ENCODE assay signal across 21 cellular contexts in genomic region chr4:138627096-138627495, GRCh38.
"Had no signal": no experiment of that assay in that cellular context is flagged by ENCODE, and none has a peak within 500 bp of the region (broad histone marks: within the 10 kb centered on the region; RNA-seq: fewer than 3 reads in every experiment).

No MANE protein-coding gene starts in this region.

- H3K27ac ChIP-seq: adrenal gland, colonic mucosa, gastroesophageal sphincter, heart right ventricle, left lung, neutrophil, stomach, thoracic aorta had no signal

- DNase-seq: activated B cell treated with CpG ODN at 0.5 μM for 24 hours; activated CD4-positive, alpha-beta T cell treated with anti-CD3 and anti-CD28 coated beads, Interleukin-2, amount 10 ng/mL, durations not matched to agents 24 days and 14 days; activated CD8-positive, alpha-beta memory T cell treated with anti-CD3 and anti-CD28 coated beads, Interleukin-2, amount 50 U/mL, for 4 hours; activated CD8-positive, alpha-beta T cell treated with anti-CD3 and anti-CD28 coated beads, Interleukin-2, amount 10 ng/mL, durations not matched to agents 7 days and 5 days; activated effector memory CD4-positive, alpha-beta T cell treated with anti-CD3 and anti-CD28 coated beads, Interleukin-2, amount 50 U/mL, for 16 hours; activated T-cell treated with anti-CD3 and anti-CD28 coated beads, Interleukin-2, amount 50 U/mL, for 48 hours; central memory CD4-positive, alpha-beta T cell; colonic mucosa; esophagus squamous epithelium; heart right ventricle; left lung; mucosa of descending colon; naive thymus-derived CD8-positive, alpha-beta T cell; retina; stimulated activated CD4-positive, alpha-beta T cell treated with anti-CD3 and anti-CD28 coated beads, Interleukin-12 subunit alpha, Interleukin-12 subunit beta, amount 100 ng/mL, for 4 hours; stimulated activated CD4-positive, alpha-beta T cell treated with anti-CD3 and anti-CD28 coated beads, Interleukin-2, amount 100 ng/mL, for 24 hours; stomach had no signal

- H3K36me3 ChIP-seq: adrenal gland, colonic mucosa, esophagus squamous epithelium, gastroesophageal sphincter, heart right ventricle, left lung, neutrophil, stomach, thoracic aorta had no signal

- H3K9me3 ChIP-seq: adrenal gland, colonic mucosa, esophagus squamous epithelium, gastroesophageal sphincter, left lung, mucosa of descending colon, neutrophil, stomach, thoracic aorta had no signal

- H3K27me3 ChIP-seq: adrenal gland, colonic mucosa, esophagus squamous epithelium, gastroesophageal sphincter, heart right ventricle, left lung, stomach had no signal

- H3K4me3 ChIP-seq: adrenal gland, colonic mucosa, esophagus squamous epithelium, gastroesophageal sphincter, heart right ventricle, left lung, mucosa of descending colon, stomach, thoracic aorta had no signal

- ATAC-seq: activated CD8-positive, alpha-beta T cell treated with anti-CD3 and anti-CD28 coated beads, Interleukin-2, amount 10 ng/mL, durations not matched to agents 7 days and 5 days; gastroesophageal sphincter; heart right ventricle; left lung; mucosa of descending colon; naive thymus-derived CD8-positive, alpha-beta T cell had no signal

- H3K4me1 ChIP-seq: adrenal gland, colonic mucosa, gastroesophageal sphincter, heart right ventricle, left lung, stomach had no signal
